ENCODE assay signal across 1 cellular context in genomic region chr20:48769111-48769879, GRCh38.
TF ChIP-seq lines count a peak whose summit lies in the region.

No MANE protein-coding gene starts in this region.

TF ChIP-seq in K562, 482 proteins besides CTCF, POLR2A, EP300 and RAD21 (continued from another document and continues in another):
- TF ChIP-seq, protein P1, sequence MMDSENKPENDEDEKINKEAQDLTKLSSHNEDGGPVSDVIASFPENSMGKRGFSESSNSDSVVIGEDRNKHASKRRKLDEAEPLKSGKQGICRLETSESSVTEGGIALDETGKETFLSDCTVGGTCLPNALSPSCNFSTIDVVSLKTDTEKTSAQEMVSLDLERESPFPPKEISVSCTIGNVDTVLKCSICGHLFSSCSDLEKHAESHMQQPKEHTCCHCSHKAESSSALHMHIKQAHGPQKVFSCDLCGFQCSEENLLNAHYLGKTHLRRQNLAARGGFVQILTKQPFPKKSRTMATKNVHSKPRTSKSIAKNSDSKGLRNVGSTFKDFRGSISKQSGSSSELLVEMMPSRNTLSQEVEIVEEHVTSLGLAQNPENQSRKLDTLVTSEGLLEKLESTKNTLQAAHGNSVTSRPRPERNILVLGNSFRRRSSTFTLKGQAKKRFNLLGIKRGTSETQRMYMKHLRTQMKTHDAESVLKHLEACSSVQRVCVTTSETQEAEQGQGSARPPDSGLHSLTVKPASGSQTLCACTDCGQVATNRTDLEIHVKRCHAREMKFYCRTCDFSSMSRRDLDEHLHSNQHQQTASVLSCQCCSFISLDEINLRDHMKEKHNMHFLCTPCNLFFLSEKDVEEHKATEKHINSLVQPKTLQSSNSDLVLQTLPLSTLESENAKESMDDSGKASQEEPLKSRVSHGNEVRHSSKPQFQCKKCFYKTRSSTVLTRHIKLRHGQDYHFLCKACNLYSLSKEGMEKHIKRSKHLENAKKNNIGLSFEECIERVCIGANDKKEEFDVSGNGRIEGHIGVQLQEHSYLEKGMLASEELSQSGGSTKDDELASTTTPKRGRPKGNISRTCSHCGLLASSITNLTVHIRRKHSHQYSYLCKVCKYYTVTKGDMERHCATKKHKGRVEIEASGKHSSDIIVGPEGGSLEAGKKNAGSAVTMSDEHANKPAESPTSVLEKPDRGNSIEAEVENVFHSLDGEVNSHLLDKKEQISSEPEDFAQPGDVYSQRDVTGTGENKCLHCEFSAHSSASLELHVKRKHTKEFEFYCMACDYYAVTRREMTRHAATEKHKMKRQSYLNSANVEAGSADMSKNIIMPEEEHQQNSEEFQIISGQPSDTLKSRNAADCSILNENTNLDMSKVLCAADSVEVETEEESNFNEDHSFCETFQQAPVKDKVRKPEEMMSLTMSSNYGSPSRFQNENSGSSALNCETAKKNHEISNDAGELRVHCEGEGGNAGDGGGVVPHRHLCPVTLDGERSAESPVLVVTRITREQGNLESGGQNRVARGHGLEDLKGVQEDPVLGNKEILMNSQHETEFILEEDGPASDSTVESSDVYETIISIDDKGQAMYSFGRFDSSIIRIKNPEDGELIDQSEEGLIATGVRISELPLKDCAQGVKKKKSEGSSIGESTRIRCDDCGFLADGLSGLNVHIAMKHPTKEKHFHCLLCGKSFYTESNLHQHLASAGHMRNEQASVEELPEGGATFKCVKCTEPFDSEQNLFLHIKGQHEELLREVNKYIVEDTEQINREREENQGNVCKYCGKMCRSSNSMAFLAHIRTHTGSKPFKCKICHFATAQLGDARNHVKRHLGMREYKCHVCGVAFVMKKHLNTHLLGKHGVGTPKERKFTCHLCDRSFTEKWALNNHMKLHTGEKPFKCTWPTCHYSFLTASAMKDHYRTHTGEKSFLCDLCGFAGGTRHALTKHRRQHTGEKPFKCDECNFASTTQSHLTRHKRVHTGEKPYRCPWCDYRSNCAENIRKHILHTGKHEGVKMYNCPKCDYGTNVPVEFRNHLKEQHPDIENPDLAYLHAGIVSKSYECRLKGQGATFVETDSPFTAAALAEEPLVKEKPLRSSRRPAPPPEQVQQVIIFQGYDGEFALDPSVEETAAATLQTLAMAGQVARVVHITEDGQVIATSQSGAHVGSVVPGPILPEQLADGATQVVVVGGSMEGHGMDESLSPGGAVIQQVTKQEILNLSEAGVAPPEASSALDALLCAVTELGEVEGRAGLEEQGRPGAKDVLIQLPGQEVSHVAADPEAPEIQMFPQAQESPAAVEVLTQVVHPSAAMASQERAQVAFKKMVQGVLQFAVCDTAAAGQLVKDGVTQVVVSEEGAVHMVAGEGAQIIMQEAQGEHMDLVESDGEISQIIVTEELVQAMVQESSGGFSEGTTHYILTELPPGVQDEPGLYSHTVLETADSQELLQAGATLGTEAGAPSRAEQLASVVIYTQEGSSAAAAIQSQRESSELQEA (IDR thresholded peaks at IDR 0.05; ENCODE audit: low read depth) = no peak
- TF ChIP-seq KHSRP (IDR thresholded peaks at IDR 0.05) (no peak), PML (IDR thresholded peaks at IDR 0.05; ENCODE audit: low read length) (no peak), ARNT (IDR thresholded peaks at IDR 0.05) (no peak), ELF2 (CRISPR knock-in tag; IDR thresholded peaks at IDR 0.05) (no peak), ZBTB7A (IDR thresholded peaks at IDR 0.05; ENCODE audit: borderline replicate concordance, control insufficient read depth, low read depth, low read length) (no peak), HDGF (IDR thresholded peaks at IDR 0.05) (peak; percentile 27; the same call in 1 of the 2 replicates), ARID1B (IDR thresholded peaks at IDR 0.05) (peak; percentile 52; the same call in 1 of the 2 replicates), ETV5 (CRISPR knock-in tag; IDR thresholded peaks at IDR 0.05; ENCODE audit: low read depth) (no peak), SRF (CRISPR knock-in tag; IDR thresholded peaks at IDR 0.05) (no peak), ZNF134 (CRISPR knock-in tag; conservative IDR thresholded peaks at IDR 0.05) (no peak), RFX5 (IDR thresholded peaks at IDR 0.05; ENCODE audit: low read depth, low read length) (no peak), HDAC3 (IDR thresholded peaks at IDR 0.05; ENCODE audit: borderline replicate concordance, partially characterized antibody) (no peak), SNIP1 (IDR thresholded peaks at IDR 0.05; ENCODE audit: low read depth) (no peak), ZNF239 (CRISPR knock-in tag; IDR thresholded peaks at IDR 0.05) (no peak), ADNP (tag; IDR thresholded peaks at IDR 0.05) (no peak), PCBP2 (IDR thresholded peaks at IDR 0.05; ENCODE audit: low read depth, low read length, poor library complexity, severe bottlenecking) (no peak), TCF7L2 (IDR thresholded peaks at IDR 0.05; ENCODE audit: low read depth, low read length) (no peak), MIER1 (IDR thresholded peaks at IDR 0.05; ENCODE audit: low read depth) (no peak), POLR3A (IDR thresholded peaks at IDR 0.05; ENCODE audit: borderline replicate concordance, extremely low read depth, insufficient read depth, insufficient read length) (no peak), SOX6 (IDR thresholded peaks at IDR 0.05) (no peak), TAF15 (IDR thresholded peaks at IDR 0.05; ENCODE audit: low read depth, low read length) (no peak), HDAC1 (IDR thresholded peaks at IDR 0.05) (0 out of 4 replicates have a peak, but pooled peaks of 1 of the 2 experiments have one; percentile 15), L3MBTL2 (IDR thresholded peaks at IDR 0.05) (0 out of 2 replicates have a peak, but pooled peaks have one; percentile 25), BRF1 (IDR thresholded peaks at IDR 0.05; ENCODE audit: borderline replicate concordance, extremely low read depth, insufficient read length) (no peak), SREBF2 (CRISPR knock-in tag; IDR thresholded peaks at IDR 0.05) (no peak), ZNF707 (CRISPR knock-in tag; conservative IDR thresholded peaks at IDR 0.05) (no peak), PHF20 (IDR thresholded peaks at IDR 0.05; ENCODE audit: partially characterized antibody) (no peak), NONO (IDR thresholded peaks at IDR 0.05; ENCODE audit: low read depth in 2 of 2, low read length in 1 of 2) (no peak), KAT7 (CRISPR knock-in tag; IDR thresholded peaks at IDR 0.05; ENCODE audit: borderline replicate concordance) (no peak), SMC3 (conservative IDR thresholded peaks at IDR 0.05; ENCODE audit: insufficient read depth, low read depth, low read length) (no peak), MCM5 (IDR thresholded peaks at IDR 0.05; ENCODE audit: low read depth) (no peak), SIN3A (IDR thresholded peaks at IDR 0.05; ENCODE audit: borderline replicate concordance in 2 of 2, control insufficient read depth in 1 of 2, low read depth in 2 of 2, low read length in 2 of 2) (no peak), CBX3 (IDR thresholded peaks at IDR 0.05; ENCODE audit: borderline replicate concordance in 1 of 2, low read length in 2 of 2) (no peak), RBM34 (IDR thresholded peaks at IDR 0.05; ENCODE audit: borderline replicate concordance, insufficient read depth, low read length) (no peak), HMGN3 (IDR thresholded peaks at IDR 0.05; ENCODE audit: borderline replicate concordance, extremely low read depth, insufficient read length, low read depth, low read length) (no peak), ASH1L (IDR thresholded peaks at IDR 0.05; ENCODE audit: borderline replicate concordance, low read depth, partially characterized antibody) (no peak), SETDB1 (IDR thresholded peaks at IDR 0.05; ENCODE audit: low read length) (no peak), TAF1 (IDR thresholded peaks at IDR 0.05; ENCODE audit: control insufficient read depth, extremely low read depth, insufficient read depth, low read length, severe bottlenecking) (no peak), ZBTB33 (CRISPR knock-in tag; IDR thresholded peaks at IDR 0.05) (no peak), ZNF3 (CRISPR knock-in tag; IDR thresholded peaks at IDR 0.05) (0 out of 2 replicates have a peak, but pooled peaks have one; percentile 13), CC2D1A (IDR thresholded peaks at IDR 0.05) (no peak)
- TF ChIP-seq, protein P2, sequence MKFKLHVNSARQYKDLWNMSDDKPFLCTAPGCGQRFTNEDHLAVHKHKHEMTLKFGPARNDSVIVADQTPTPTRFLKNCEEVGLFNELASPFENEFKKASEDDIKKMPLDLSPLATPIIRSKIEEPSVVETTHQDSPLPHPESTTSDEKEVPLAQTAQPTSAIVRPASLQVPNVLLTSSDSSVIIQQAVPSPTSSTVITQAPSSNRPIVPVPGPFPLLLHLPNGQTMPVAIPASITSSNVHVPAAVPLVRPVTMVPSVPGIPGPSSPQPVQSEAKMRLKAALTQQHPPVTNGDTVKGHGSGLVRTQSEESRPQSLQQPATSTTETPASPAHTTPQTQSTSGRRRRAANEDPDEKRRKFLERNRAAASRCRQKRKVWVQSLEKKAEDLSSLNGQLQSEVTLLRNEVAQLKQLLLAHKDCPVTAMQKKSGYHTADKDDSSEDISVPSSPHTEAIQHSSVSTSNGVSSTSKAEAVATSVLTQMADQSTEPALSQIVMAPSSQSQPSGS (CRISPR knock-in tag; IDR thresholded peaks at IDR 0.05) = no peak
- TF ChIP-seq, protein P3, sequence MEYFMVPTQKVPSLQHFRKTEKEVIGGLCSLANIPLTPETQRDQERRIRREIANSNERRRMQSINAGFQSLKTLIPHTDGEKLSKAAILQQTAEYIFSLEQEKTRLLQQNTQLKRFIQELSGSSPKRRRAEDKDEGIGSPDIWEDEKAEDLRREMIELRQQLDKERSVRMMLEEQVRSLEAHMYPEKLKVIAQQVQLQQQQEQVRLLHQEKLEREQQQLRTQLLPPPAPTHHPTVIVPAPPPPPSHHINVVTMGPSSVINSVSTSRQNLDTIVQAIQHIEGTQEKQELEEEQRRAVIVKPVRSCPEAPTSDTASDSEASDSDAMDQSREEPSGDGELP (CRISPR knock-in tag; IDR thresholded peaks at IDR 0.05; ENCODE audit: borderline replicate concordance) = peak; percentile 43; the same call in 1 of the 2 replicates
- TF ChIP-seq, protein P4, sequence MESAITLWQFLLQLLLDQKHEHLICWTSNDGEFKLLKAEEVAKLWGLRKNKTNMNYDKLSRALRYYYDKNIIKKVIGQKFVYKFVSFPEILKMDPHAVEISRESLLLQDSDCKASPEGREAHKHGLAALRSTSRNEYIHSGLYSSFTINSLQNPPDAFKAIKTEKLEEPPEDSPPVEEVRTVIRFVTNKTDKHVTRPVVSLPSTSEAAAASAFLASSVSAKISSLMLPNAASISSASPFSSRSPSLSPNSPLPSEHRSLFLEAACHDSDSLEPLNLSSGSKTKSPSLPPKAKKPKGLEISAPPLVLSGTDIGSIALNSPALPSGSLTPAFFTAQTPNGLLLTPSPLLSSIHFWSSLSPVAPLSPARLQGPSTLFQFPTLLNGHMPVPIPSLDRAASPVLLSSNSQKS (CRISPR knock-in tag; IDR thresholded peaks at IDR 0.05) = no peak
- TF ChIP-seq, protein P5, sequence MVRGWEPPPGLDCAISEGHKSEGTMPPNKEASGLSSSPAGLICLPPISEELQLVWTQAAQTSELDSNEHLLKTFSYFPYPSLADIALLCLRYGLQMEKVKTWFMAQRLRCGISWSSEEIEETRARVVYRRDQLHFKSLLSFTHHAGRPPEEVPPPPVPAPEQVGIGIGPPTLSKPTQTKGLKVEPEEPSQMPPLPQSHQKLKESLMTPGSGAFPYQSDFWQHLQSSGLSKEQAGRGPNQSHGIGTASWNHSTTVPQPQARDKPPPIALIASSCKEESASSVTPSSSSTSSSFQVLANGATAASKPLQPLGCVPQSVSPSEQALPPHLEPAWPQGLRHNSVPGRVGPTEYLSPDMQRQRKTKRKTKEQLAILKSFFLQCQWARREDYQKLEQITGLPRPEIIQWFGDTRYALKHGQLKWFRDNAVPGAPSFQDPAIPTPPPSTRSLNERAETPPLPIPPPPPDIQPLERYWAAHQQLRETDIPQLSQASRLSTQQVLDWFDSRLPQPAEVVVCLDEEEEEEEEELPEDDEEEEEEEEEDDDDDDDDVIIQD (CRISPR knock-in tag; IDR thresholded peaks at IDR 0.05) = no peak
- TF ChIP-seq, protein P6, sequence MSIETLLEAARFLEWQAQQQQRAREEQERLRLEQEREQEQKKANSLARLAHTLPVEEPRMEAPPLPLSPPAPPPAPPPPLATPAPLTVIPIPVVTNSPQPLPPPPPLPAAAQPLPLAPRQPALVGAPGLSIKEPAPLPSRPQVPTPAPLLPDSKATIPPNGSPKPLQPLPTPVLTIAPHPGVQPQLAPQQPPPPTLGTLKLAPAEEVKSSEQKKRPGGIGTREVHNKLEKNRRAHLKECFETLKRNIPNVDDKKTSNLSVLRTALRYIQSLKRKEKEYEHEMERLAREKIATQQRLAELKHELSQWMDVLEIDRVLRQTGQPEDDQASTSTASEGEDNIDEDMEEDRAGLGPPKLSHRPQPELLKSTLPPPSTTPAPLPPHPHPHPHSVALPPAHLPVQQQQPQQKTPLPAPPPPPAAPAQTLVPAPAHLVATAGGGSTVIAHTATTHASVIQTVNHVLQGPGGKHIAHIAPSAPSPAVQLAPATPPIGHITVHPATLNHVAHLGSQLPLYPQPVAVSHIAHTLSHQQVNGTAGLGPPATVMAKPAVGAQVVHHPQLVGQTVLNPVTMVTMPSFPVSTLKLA (conservative IDR thresholded peaks at IDR 0.05) = no peak
- TF ChIP-seq, protein P7, sequence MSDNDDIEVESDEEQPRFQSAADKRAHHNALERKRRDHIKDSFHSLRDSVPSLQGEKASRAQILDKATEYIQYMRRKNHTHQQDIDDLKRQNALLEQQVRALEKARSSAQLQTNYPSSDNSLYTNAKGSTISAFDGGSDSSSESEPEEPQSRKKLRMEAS (CRISPR knock-in tag; IDR thresholded peaks at IDR 0.05) = no peak
- TF ChIP-seq, protein P8, sequence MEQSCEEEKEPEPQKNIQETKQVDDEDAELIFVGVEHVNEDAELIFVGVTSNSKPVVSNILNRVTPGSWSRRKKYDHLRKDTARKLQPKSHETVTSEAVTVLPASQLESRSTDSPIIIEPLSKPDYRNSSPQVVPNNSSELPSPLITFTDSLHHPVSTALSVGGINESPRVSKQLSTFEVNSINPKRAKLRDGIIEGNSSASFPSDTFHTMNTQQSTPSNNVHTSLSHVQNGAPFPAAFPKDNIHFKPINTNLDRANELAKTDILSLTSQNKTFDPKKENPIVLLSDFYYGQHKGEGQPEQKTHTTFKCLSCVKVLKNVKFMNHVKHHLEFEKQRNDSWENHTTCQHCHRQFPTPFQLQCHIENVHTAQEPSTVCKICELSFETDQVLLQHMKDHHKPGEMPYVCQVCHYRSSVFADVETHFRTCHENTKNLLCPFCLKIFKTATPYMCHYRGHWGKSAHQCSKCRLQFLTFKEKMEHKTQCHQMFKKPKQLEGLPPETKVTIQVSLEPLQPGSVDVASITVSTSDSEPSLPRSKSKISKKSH (CRISPR knock-in tag; IDR thresholded peaks at IDR 0.05) = no peak
